Comparison of ENCODE assay signal across 27 cellular contexts in the genomic region with DNA sequence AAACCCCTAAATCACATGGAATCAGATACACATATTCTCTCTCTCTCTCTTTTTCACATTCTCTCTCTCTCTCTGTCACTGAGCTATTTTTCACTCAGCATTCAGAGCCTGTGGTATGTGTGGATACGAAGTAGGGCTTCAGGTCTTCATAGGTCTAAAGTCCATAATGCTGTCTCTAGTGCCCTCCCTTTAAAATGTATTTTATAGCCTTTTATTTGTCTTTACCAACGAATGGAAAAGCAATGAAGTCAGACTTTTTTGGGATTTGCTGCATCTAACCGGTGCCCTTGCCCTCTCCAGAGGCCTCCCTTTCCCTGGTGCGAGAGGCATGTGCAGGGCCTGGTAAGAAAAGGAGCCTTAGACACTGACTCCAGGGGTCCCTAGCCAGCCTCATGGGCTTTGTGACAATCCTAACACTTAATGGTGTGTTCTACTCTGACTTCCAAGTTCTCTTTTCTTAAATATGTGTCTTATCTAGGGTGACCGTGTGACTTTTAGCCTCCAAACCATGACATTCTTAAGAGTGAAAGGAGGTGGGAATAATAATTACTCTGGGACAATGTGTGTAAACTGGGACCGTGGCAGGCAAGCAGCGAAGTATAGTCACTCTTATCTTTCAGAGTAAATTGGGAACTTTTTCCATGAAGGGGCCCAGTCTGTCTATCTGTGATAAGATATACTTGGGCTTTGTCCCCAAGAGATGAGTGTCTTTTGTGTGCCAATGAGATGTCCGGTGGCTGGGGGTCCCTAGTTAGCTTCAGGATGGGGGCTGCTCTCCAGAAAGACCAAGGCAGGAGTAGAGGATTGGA.
"Had no signal": no experiment of that assay in that cellular context is flagged by ENCODE, and none has a peak within 500 bp of the region (broad histone marks: within the 10 kb centered on the region; RNA-seq: fewer than 3 reads in every experiment).

No MANE protein-coding gene starts in this region.

- H3K9me3 ChIP-seq: ascending aorta, esophagus muscularis mucosa, testis had no signal

- H3K79me2 ChIP-seq: parathyroid adenoma had no signal

- H3K4me3 ChIP-seq: ascending aorta, esophagus muscularis mucosa, smooth muscle cell, testis had no signal

- H3K9me3 Mint-ChIP-seq: activated CD4-positive, alpha-beta T cell treated with anti-CD3 and anti-CD28 coated beads, Interleukin-2, amount 10 ng/mL, durations not matched to agents 7 days and 5 days; activated CD8-positive, alpha-beta T cell treated with anti-CD3 and anti-CD28 coated beads for 36 hours; activated T-helper 1 cell treated with anti-CD3 and anti-CD28 coated beads, Interleukin-12 subunit alpha, Interleukin-12 subunit beta, Interleukin-2, Interleukin-4 antibody, amounts not matched to agents 30 ng/mL and 10 ng/mL and 1 ng/mL, durations not matched to agents 14 hours and 24 hours and 36 hours; dendritic cell treated with granulocyte-macrophage colony-stimulating factor and Interleukin-4, amounts not matched to agents 40 ng/mL and 50 ng/mL, for 4 days; nephron progenitor cell; stimulated activated naive B cell treated with anti-CD40 and anti-IgM and Interleukin-4, amounts not matched to agents 10 μg/mL and 1 μg/mL and 100 μg/mL, for 72 hours; T-helper 1 cell treated with Interleukin-12 subunit alpha and Interleukin-12 subunit beta and Interleukin-4 antibody, amounts not matched to agents 30 μg/mL and 1 μg/mL, for 36 hours; type B pancreatic cell had no signal

- H3K4me2 ChIP-seq: smooth muscle cell had no signal

- H3K9ac ChIP-seq: parathyroid adenoma had no signal

- H3K27ac ChIP-seq: ascending aorta, brain microvascular endothelial cell, esophagus muscularis mucosa, parathyroid adenoma, testis, WERI-Rb-1 had no signal

- DNase-seq: activated CD4-positive, alpha-beta T cell treated with anti-CD3 and anti-CD28 coated beads, Interleukin-2, amount 10 ng/mL, durations not matched to agents 7 days and 5 days; activated CD4-positive, CD25-positive, alpha-beta regulatory T cell treated with anti-CD3 and anti-CD28 coated beads, Interleukin-2, amount 50 U/mL, for 72 hours; activated CD8-positive, alpha-beta T cell treated with anti-CD3 and anti-CD28 coated beads for 36 hours; activated gamma-delta T cell; activated naive CD4-positive, alpha-beta T cell treated with anti-CD3 and anti-CD28 coated beads, Interleukin-2, amount 50 U/mL, for 16 hours; brain microvascular endothelial cell; caudate nucleus; effector CD8-positive, alpha-beta T cell; hypothalamus; left ventricle myocardium superior; mammary epithelial cell; midbrain; nephron progenitor cell; nucleus accumbens; stimulated activated CD4-positive, alpha-beta T cell treated with anti-CD3 and anti-CD28 coated beads, Interleukin-15, amount 100 ng/mL, for 24 hours; stimulated activated naive B cell treated with anti-CD40 and anti-IgM and Interleukin-4, amounts not matched to agents 10 μg/mL and 1 μg/mL and 100 μg/mL, for 72 hours; T1000; testis; WERI-Rb-1 had no signal

- H2AFZ ChIP-seq: parathyroid adenoma had no signal

- H3K27me3 ChIP-seq: ascending aorta, brain microvascular endothelial cell, esophagus muscularis mucosa, testis had no signal

- H3K27ac Mint-ChIP-seq: activated CD4-positive, alpha-beta T cell treated with anti-CD3 and anti-CD28 coated beads, Interleukin-2, amount 10 ng/mL, durations not matched to agents 7 days and 5 days; activated CD8-positive, alpha-beta T cell treated with anti-CD3 and anti-CD28 coated beads for 36 hours; activated T-helper 1 cell treated with anti-CD3 and anti-CD28 coated beads, Interleukin-12 subunit alpha, Interleukin-12 subunit beta, Interleukin-2, Interleukin-4 antibody, amounts not matched to agents 30 ng/mL and 10 ng/mL and 1 ng/mL, durations not matched to agents 14 hours and 24 hours and 36 hours; dendritic cell treated with granulocyte-macrophage colony-stimulating factor and Interleukin-4, amounts not matched to agents 40 ng/mL and 50 ng/mL, for 4 days; stimulated activated naive B cell treated with anti-CD40 and anti-IgM and Interleukin-4, amounts not matched to agents 10 μg/mL and 1 μg/mL and 100 μg/mL, for 72 hours; T-helper 1 cell treated with Interleukin-12 subunit alpha and Interleukin-12 subunit beta and Interleukin-4 antibody, amounts not matched to agents 30 μg/mL and 1 μg/mL, for 36 hours; type B pancreatic cell had no signal

- H3K27me3 Mint-ChIP-seq: activated CD8-positive, alpha-beta T cell treated with anti-CD3 and anti-CD28 coated beads for 36 hours; dendritic cell treated with granulocyte-macrophage colony-stimulating factor and Interleukin-4, amounts not matched to agents 40 ng/mL and 50 ng/mL, for 4 days; stimulated activated naive B cell treated with anti-CD40 and anti-IgM and Interleukin-4, amounts not matched to agents 10 μg/mL and 1 μg/mL and 100 μg/mL, for 72 hours; type B pancreatic cell had no signal

- H3K36me3 Mint-ChIP-seq: stimulated activated naive B cell treated with anti-CD40 and anti-IgM and Interleukin-4, amounts not matched to agents 10 μg/mL and 1 μg/mL and 100 μg/mL, for 72 hours; type B pancreatic cell had no signal

- H3K4me3 Mint-ChIP-seq: activated CD4-positive, alpha-beta T cell treated with anti-CD3 and anti-CD28 coated beads, Interleukin-2, amount 10 ng/mL, durations not matched to agents 7 days and 5 days; activated CD8-positive, alpha-beta T cell treated with anti-CD3 and anti-CD28 coated beads for 36 hours; activated T-helper 1 cell treated with anti-CD3 and anti-CD28 coated beads, Interleukin-12 subunit alpha, Interleukin-12 subunit beta, Interleukin-2, Interleukin-4 antibody, amounts not matched to agents 30 ng/mL and 10 ng/mL and 1 ng/mL, durations not matched to agents 14 hours and 24 hours and 36 hours; dendritic cell treated with granulocyte-macrophage colony-stimulating factor and Interleukin-4, amounts not matched to agents 40 ng/mL and 50 ng/mL, for 4 days; nephron progenitor cell; stimulated activated naive B cell treated with anti-CD40 and anti-IgM and Interleukin-4, amounts not matched to agents 10 μg/mL and 1 μg/mL and 100 μg/mL, for 72 hours; T-helper 1 cell treated with Interleukin-12 subunit alpha and Interleukin-12 subunit beta and Interleukin-4 antibody, amounts not matched to agents 30 μg/mL and 1 μg/mL, for 36 hours; type B pancreatic cell had no signal

- H3K36me3 ChIP-seq: ascending aorta, brain microvascular endothelial cell, esophagus muscularis mucosa, WERI-Rb-1 had no signal
